In genomic region chr20:208937-209566, GRCh38 we compare ENCODE assay signal across 8 cellular contexts. TPM values are rescaled to one million over a fixed set of nuclear protein-coding genes. Genes with fewer than 3 reads are reported as not detected.
DNase-seq lines count a peak whose midpoint lies in the region; ATAC-seq lines count a peak whose summit lies in the region.

No MANE protein-coding gene starts in this region.

- H3K4me3 Mint-ChIP-seq in activated T-cell treated with anti-CD3 and anti-CD28 coated beads, Interleukin-2, amount 50 U/mL, for 24 hours, result no peak overlapping the region

- H3K27ac Mint-ChIP-seq in activated T-cell treated with anti-CD3 and anti-CD28 coated beads, Interleukin-2, amount 50 U/mL, for 24 hours, result no peak overlapping the region

- peak; percentile 24 for DNase-seq in DMS 273 treated with DMSO at 0.1 percent for 48 hours (lab: John Stamatoyannopoulos, UW)
- DNase-seq in NCI-H226, result peak; percentile 6
- peak; percentile 30 for DNase-seq in activated T-cell treated with anti-CD3 and anti-CD28 coated beads, Interleukin-2, amount 50 U/mL, for 24 hours
- peak; percentile 37 for DNase-seq in glomerular visceral epithelial cell (ENCODE audit: extremely low spot score)
- DNase-seq in renal cortical epithelial cell (ENCODE audit: low read depth), result peak; percentile 70
- no peak for DNase-seq in activated CD8-positive, alpha-beta memory T cell treated with anti-CD3 and anti-CD28 coated beads, Interleukin-2, amount 50 U/mL, for 48 hours

- peaks cover 1% of the 10 kb centered on the region for H3K4me1 Mint-ChIP-seq in activated T-cell treated with anti-CD3 and anti-CD28 coated beads, Interleukin-2, amount 50 U/mL, for 24 hours (ENCODE audit: low read depth)

- ATAC-seq in GM21576 (IDR thresholded peaks at IDR 0.05; ENCODE audit: unreplicated experiment) (peak; percentile 67), HG03196 (IDR thresholded peaks at IDR 0.05; ENCODE audit: unreplicated experiment) (no peak)

- no peaks in the 10 kb centered on the region for H3K27me3 Mint-ChIP-seq in activated T-cell treated with anti-CD3 and anti-CD28 coated beads, Interleukin-2, amount 50 U/mL, for 24 hours

- no peaks in the 10 kb centered on the region for H3K9me3 Mint-ChIP-seq in activated T-cell treated with anti-CD3 and anti-CD28 coated beads, Interleukin-2, amount 50 U/mL, for 24 hours

- no peaks in the 10 kb centered on the region for H3K36me3 Mint-ChIP-seq in activated T-cell treated with anti-CD3 and anti-CD28 coated beads, Interleukin-2, amount 50 U/mL, for 24 hours (ENCODE audit: low read depth)

RNA-seq across cellular contexts. Expression of gene DEFB129, which starts 18.0 kb away (rescaled TPM):
- not detected in 2 replicates for total RNA-seq in renal cortical epithelial cell

RNA-seq across cellular contexts. Expression of gene DEFB128, which starts 19.5 kb away (rescaled TPM):
- total RNA-seq in renal cortical epithelial cell, result not detected in 2 replicates

RNA-seq across cellular contexts. Expression of gene DEFB132, which starts 48.5 kb away (rescaled TPM):
- not detected in 2 replicates for total RNA-seq in renal cortical epithelial cell

RNA-seq across cellular contexts. Expression of gene DEFB127, which starts 51.8 kb away (rescaled TPM):
- total RNA-seq in renal cortical epithelial cell, result not detected in 2 replicates
